Comparison of ENCODE assay signal across 8 cellular contexts in the genomic region with DNA sequence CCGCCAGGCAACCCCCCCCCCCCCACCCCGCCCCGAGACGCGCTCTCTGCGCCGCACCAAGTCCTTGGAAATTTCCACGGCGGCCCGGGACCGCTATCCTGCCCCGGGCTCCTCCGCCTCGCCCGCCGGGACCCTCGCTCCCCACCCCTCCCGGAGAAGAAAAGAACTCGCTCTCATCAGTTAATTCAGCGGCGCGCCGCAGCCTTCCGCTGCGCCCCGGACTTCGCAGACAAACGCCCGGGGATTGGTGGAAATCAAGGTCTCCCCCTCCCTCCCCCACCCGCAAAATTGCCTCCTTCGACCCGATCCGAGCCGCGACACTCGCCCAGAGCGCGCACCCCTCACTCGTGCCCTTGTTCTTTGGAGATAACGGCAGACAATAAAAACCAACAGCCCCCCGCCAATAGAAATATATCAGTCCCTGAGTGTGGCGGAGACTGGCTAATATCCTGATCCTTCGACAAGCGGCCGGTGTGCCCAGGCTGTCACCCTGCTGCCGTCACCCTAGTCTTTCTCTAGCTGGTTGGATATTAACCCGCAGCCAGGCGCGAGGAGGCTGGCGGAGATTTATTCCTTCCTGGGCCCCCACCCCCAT. TPM values are rescaled to one million over a fixed set of nuclear protein-coding genes. Genes with fewer than 3 reads are reported as not detected.
DNase-seq lines count a peak whose midpoint lies in the region; ATAC-seq, FAIRE-seq and TF ChIP-seq lines count a peak whose summit lies in the region.

A gene with protein sequence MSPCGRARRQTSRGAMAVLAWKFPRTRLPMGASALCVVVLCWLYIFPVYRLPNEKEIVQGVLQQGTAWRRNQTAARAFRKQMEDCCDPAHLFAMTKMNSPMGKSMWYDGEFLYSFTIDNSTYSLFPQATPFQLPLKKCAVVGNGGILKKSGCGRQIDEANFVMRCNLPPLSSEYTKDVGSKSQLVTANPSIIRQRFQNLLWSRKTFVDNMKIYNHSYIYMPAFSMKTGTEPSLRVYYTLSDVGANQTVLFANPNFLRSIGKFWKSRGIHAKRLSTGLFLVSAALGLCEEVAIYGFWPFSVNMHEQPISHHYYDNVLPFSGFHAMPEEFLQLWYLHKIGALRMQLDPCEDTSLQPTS (minus strand): TSS at position 12 of the 595 bp plus-strand sequence. CDS start 475 bp downstream, outside the sequence.

- H3K4me3 ChIP-seq in pancreas: peak within 1 kb of the TSS; percentile 24 to 51 (median 32)

- no peak within 1 kb of the TSS for H3K27ac ChIP-seq in pancreas

- peak; percentile 18 for ATAC-seq in HG02642 (IDR thresholded peaks at IDR 0.05; ENCODE audit: poor library complexity, unreplicated experiment)
- peak; percentile 53 to 76 (median 64) for ATAC-seq in pancreas

- no peaks in the 10 kb centered on the region for H3K36me3 ChIP-seq in pancreas

- no peak for FAIRE-seq in pancreas (lab: Jason Lieb, UNC)

- intact Hi-C loops in head of caudate nucleus (cut with DNase I) (loop anchor here (5.0 kb wide), 2 partner anchors 232 to 252 kb away; no protein-coding TSS in a partner anchor), pancreas (cut with DNase I) (no loop called here)

- DNase-seq in GM10266 (ENCODE audit: extremely low spot score) (peak; percentile 46), RPMI8226 (peak; percentile 46), head of caudate nucleus (peak; percentile 6 to 81 (median 64)), pancreas (peak in 5 of 6 donors; percentile 15 to 71 (median 27)), GM19240 (ENCODE audit: insufficient read length, low spot score) (no peak), DMS114 treated with DMSO at 0.1 percent for 48 hours (lab: John Stamatoyannopoulos, UW; ENCODE audit: unreplicated experiment) (no peak)
- DNase-seq in activated naive CD4-positive, alpha-beta T cell treated with Interleukin-2 at 50 U/mL for 16 hours: peak; percentile 71

- WGBS in pancreas, 2 donors: 1 to 2% methylated on average over 33 to 50 of the region's 50 CpGs

- TF ChIP-seq CTCF in GM10266 (IDR thresholded peaks at IDR 0.05; ENCODE audit: control insufficient read depth, insufficient read depth, low read depth, missing control alignments) (no peak), pancreas (IDR thresholded peaks at IDR 0.05) (no peak)

- peaks cover 0 to 9% (median 4%) of the 10 kb centered on the region in 4 donors for H3K27me3 ChIP-seq in pancreas

- peaks cover 0 to 4% (median 0%) of the 10 kb centered on the region in 3 donors for H3K4me1 ChIP-seq in pancreas

- no peaks in the 10 kb centered on the region for H3K9me3 ChIP-seq in pancreas

RNA-seq across cellular contexts. Expression of the gene that starts here (rescaled TPM):
- total RNA-seq in pancreas: 1 to 10 TPM in 2 of 6 donors, under 1 TPM in 2, not detected in 2; 0.47 to 1.2 (median 0.88) TPM
- polyA plus RNA-seq in pancreas: 1 to 10 TPM in 1 of 2 donors, under 1 TPM in 1; 0.38 to 1.5 TPM

Comparison
In these comparisons a context has a peak if more than half of its experiments do, and no peak if none do; other contexts are left out.
1. DNase-seq: peak in GM10266 (single experiment), RPMI8226 (single experiment), activated naive CD4-positive, alpha-beta T cell treated with Interleukin-2 at 50 U/mL for 16 hours (single experiment), head of caudate nucleus (42 of 42) and pancreas (5 of 6); none in GM19240 (single experiment) and DMS114 treated with DMSO at 0.1 percent for 48 hours (single experiment).